ENCODE assay signal across 31 cellular contexts in the genomic region with DNA sequence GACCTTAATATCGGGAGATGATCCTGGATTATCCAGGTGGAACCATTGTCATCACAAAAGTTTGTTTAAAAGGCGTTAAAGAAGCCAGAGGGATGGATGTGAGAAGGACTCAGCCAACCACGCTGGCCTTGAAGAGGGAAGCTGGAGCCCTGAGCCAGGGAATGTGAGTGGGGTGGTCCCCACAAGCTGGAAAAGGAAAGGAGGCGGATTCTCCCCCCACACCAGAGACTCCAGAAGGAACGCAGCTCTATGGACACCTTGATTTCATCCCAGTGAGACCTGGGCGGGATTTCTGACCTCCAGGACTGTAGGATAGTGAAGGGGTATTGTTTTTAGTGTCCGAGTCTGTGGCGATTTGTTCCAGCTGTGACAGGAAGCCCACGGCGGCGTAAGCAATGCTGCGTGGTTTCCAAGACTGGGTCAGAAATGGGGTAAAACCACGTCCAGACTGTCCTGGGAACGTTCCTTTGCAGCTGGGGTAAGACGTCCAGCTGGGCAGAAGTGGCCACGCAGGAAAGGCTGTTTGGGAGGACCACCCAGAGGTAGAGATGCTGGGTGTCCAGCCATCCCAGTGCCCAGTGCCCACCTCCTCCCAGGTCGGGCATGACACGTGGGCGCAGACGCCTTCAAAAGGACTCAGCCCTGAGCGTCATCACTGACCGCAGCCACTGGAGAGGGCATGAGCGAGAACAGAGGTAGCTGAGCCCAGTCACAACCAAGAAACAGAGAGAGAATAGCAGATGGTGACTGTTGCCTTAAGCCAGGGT.
"Had no signal": no experiment of that assay in that cellular context is flagged by ENCODE, and none has a peak within 500 bp of the region (broad histone marks: within the 10 kb centered on the region; RNA-seq: fewer than 3 reads in every experiment).

No MANE protein-coding gene starts in this region.

- H3K27me3 Mint-ChIP-seq: activated CD4-positive, alpha-beta memory T cell treated with anti-CD3 and anti-CD28 coated beads for 36 hours; activated CD4-positive, alpha-beta T cell treated with anti-CD3 and anti-CD28 coated beads for 36 hours; activated CD4-positive, alpha-beta T cell treated with anti-CD3 and anti-CD28 coated beads, Interleukin-2, amount 10 ng/mL, durations not matched to agents 24 days and 14 days; activated CD8-positive, alpha-beta memory T cell treated with anti-CD3 and anti-CD28 coated beads, Interleukin-2, amount 10 ng/mL, durations not matched to agents 7 days and 5 days; activated naive CD4-positive, alpha-beta T cell treated with anti-CD3 and anti-CD28 coated beads, Interleukin-2, amount 50 U/mL, for 24 hours; activated naive CD8-positive, alpha-beta T cell treated with anti-CD3 and anti-CD28 coated beads, Interleukin-2, amount 50 U/mL, for 24 hours; dendritic cell treated with granulocyte-macrophage colony-stimulating factor and Interleukin-4, amounts not matched to agents 40 ng/mL and 50 ng/mL, for 4 days had no signal

- H3K27ac ChIP-seq: body of pancreas, coronary artery, dorsolateral prefrontal cortex had no signal

- H3K27ac Mint-ChIP-seq: activated CD4-positive, alpha-beta memory T cell treated with anti-CD3 and anti-CD28 coated beads for 36 hours; activated CD4-positive, alpha-beta T cell treated with anti-CD3 and anti-CD28 coated beads for 36 hours; activated CD4-positive, alpha-beta T cell treated with anti-CD3 and anti-CD28 coated beads, Interleukin-2, amount 10 ng/mL, durations not matched to agents 24 days and 14 days; activated CD8-positive, alpha-beta memory T cell treated with anti-CD3 and anti-CD28 coated beads, Interleukin-2, amount 10 ng/mL, durations not matched to agents 7 days and 5 days; activated CD8-positive, alpha-beta T cell treated with anti-CD3 and anti-CD28 coated beads, Interleukin-2, amount 10 ng/mL, durations not matched to agents 7 days and 5 days; activated naive CD4-positive, alpha-beta T cell treated with anti-CD3 and anti-CD28 coated beads for 36 hours; activated naive CD4-positive, alpha-beta T cell treated with anti-CD3 and anti-CD28 coated beads, Interleukin-2, amount 50 U/mL, for 24 hours; activated naive CD8-positive, alpha-beta T cell treated with anti-CD3 and anti-CD28 coated beads for 36 hours; activated naive CD8-positive, alpha-beta T cell treated with anti-CD3 and anti-CD28 coated beads, Interleukin-2, amount 50 U/mL, for 24 hours; activated T-helper 1 cell treated with anti-CD3 and anti-CD28 coated beads, Interleukin-12 subunit alpha, Interleukin-12 subunit beta, Interleukin-2, Interleukin-4 antibody, amounts not matched to agents 30 ng/mL and 10 ng/mL and 1 ng/mL, durations not matched to agents 14 hours and 24 hours and 36 hours; activated T-helper 2 cell treated with anti-CD3 and anti-CD28 coated beads, Interferon-gamma antibody, Interleukin-2, Interleukin-4, amounts not matched to agents 10 μg/mL and 5 μg/mL and 100 μg/mL, durations not matched to agents 14 hours and 24 hours and 36 hours; dendritic cell treated with granulocyte-macrophage colony-stimulating factor and Interleukin-4, amounts not matched to agents 40 ng/mL and 50 ng/mL, for 4 days; endodermal cell had no signal

- H3K4me1 ChIP-seq: body of pancreas had no signal

- H3K36me3 ChIP-seq: adrenal gland had no signal

- H3K4me3 ChIP-seq: adrenal gland, body of pancreas, coronary artery, dorsolateral prefrontal cortex had no signal

- H3K4me3 Mint-ChIP-seq: activated CD4-positive, alpha-beta memory T cell treated with anti-CD3 and anti-CD28 coated beads for 36 hours; activated CD4-positive, alpha-beta T cell treated with anti-CD3 and anti-CD28 coated beads for 36 hours; activated CD4-positive, alpha-beta T cell treated with anti-CD3 and anti-CD28 coated beads, Interleukin-2, amount 10 ng/mL, durations not matched to agents 24 days and 14 days; activated CD8-positive, alpha-beta memory T cell treated with anti-CD3 and anti-CD28 coated beads, Interleukin-2, amount 10 ng/mL, durations not matched to agents 7 days and 5 days; activated CD8-positive, alpha-beta T cell treated with anti-CD3 and anti-CD28 coated beads, Interleukin-2, amount 10 ng/mL, durations not matched to agents 7 days and 5 days; activated naive CD4-positive, alpha-beta T cell treated with anti-CD3 and anti-CD28 coated beads for 36 hours; activated naive CD4-positive, alpha-beta T cell treated with anti-CD3 and anti-CD28 coated beads, Interleukin-2, amount 50 U/mL, for 24 hours; activated naive CD8-positive, alpha-beta T cell treated with anti-CD3 and anti-CD28 coated beads for 36 hours; activated naive CD8-positive, alpha-beta T cell treated with anti-CD3 and anti-CD28 coated beads, Interleukin-2, amount 50 U/mL, for 24 hours; activated T-helper 1 cell treated with anti-CD3 and anti-CD28 coated beads, Interleukin-12 subunit alpha, Interleukin-12 subunit beta, Interleukin-2, Interleukin-4 antibody, amounts not matched to agents 30 ng/mL and 10 ng/mL and 1 ng/mL, durations not matched to agents 14 hours and 24 hours and 36 hours; dendritic cell treated with granulocyte-macrophage colony-stimulating factor and Interleukin-4, amounts not matched to agents 40 ng/mL and 50 ng/mL, for 4 days; endodermal cell had no signal

- H3K9me3 ChIP-seq: adrenal gland had no signal

- H3K27me3 ChIP-seq: adrenal gland, body of pancreas, dorsolateral prefrontal cortex had no signal

- H3K4me1 Mint-ChIP-seq: activated CD4-positive, alpha-beta T cell treated with anti-CD3 and anti-CD28 coated beads for 36 hours; activated CD4-positive, alpha-beta T cell treated with anti-CD3 and anti-CD28 coated beads, Interleukin-2, amount 10 ng/mL, durations not matched to agents 24 days and 14 days; activated CD8-positive, alpha-beta memory T cell treated with anti-CD3 and anti-CD28 coated beads, Interleukin-2, amount 10 ng/mL, durations not matched to agents 7 days and 5 days; activated naive CD4-positive, alpha-beta T cell treated with anti-CD3 and anti-CD28 coated beads, Interleukin-2, amount 50 U/mL, for 24 hours; activated naive CD8-positive, alpha-beta T cell treated with anti-CD3 and anti-CD28 coated beads for 36 hours; activated naive CD8-positive, alpha-beta T cell treated with anti-CD3 and anti-CD28 coated beads, Interleukin-2, amount 50 U/mL, for 24 hours; endodermal cell had no signal

- DNase-seq: activated CD4-positive, alpha-beta memory T cell treated with anti-CD3 and anti-CD28 coated beads for 36 hours; activated CD4-positive, alpha-beta T cell treated with anti-CD3 and anti-CD28 coated beads for 36 hours; activated CD4-positive, alpha-beta T cell treated with anti-CD3 and anti-CD28 coated beads, Interleukin-2, amount 10 ng/mL, durations not matched to agents 24 days and 14 days; activated CD4-positive, CD25-positive, alpha-beta regulatory T cell; activated CD4-positive, CD25-positive, alpha-beta regulatory T cell treated with anti-CD3 and anti-CD28 coated beads, Interleukin-2, amount 50 U/mL, for 72 hours; activated CD8-positive, alpha-beta memory T cell treated with anti-CD3 and anti-CD28 coated beads, Interleukin-2, amount 10 ng/mL, durations not matched to agents 7 days and 5 days; activated CD8-positive, alpha-beta memory T cell treated with anti-CD3 and anti-CD28 coated beads, Interleukin-2, amount 50 U/mL, for 4 hours; activated CD8-positive, alpha-beta T cell treated with anti-CD3 and anti-CD28 coated beads, Interleukin-2, amount 10 ng/mL, durations not matched to agents 7 days and 5 days; activated effector memory CD4-positive, alpha-beta T cell treated with anti-CD3 and anti-CD28 coated beads, Interleukin-2, amount 50 U/mL, for 16 hours; activated naive CD4-positive, alpha-beta T cell treated with anti-CD3 and anti-CD28 coated beads for 36 hours; activated naive CD8-positive, alpha-beta T cell treated with anti-CD3 and anti-CD28 coated beads for 36 hours; activated naive CD8-positive, alpha-beta T cell treated with anti-CD3 and anti-CD28 coated beads, Interleukin-2, amount 50 U/mL, for 24 hours; activated T-cell treated with anti-CD3 and anti-CD28 coated beads, Interleukin-2, amount 50 U/mL, for 1 hour; activated T-cell treated with anti-CD3 and anti-CD28 coated beads, Interleukin-2, amount 50 U/mL, for 48 hours; amygdala; aorta; body of pancreas; central memory CD4-positive, alpha-beta T cell; cerebellar nuclear complex; dorsolateral prefrontal cortex; effector memory CD4-positive, alpha-beta T cell; endodermal cell; foreskin fibroblast; head of caudate nucleus; T-helper 2 cell had no signal

- H3K36me3 Mint-ChIP-seq: activated CD8-positive, alpha-beta memory T cell treated with anti-CD3 and anti-CD28 coated beads, Interleukin-2, amount 10 ng/mL, durations not matched to agents 7 days and 5 days had no signal
